In genomic region chr7:28202222-28202621, GRCh38 we compare ENCODE assay signal across 19 cellular contexts.
"Had no signal": no experiment of that assay in that cellular context is flagged by ENCODE, and none has a peak within 500 bp of the region (broad histone marks: within the 10 kb centered on the region; RNA-seq: fewer than 3 reads in every experiment).

No MANE protein-coding gene starts in this region.

- DNase-seq: heart left ventricle; hypothalamus; islet precursor cell; left ventricle myocardium inferior; midbrain; mucosa of descending colon; naive thymus-derived CD8-positive, alpha-beta T cell; ovary; right lobe of liver; stimulated activated CD4-positive, alpha-beta T cell treated with anti-CD3 and anti-CD28 coated beads, Interleukin-1b, Interleukin-23, amount 100 ng/mL, for 48 hours; stimulated activated CD4-positive, alpha-beta T cell treated with anti-CD3 and anti-CD28 coated beads, Interleukin-2, amount 100 ng/mL, for 48 hours; stimulated activated CD4-positive, alpha-beta T cell treated with anti-CD3 and anti-CD28 coated beads, Interleukin-4, amount 100 ng/mL, for 4 hours; stimulated activated CD8-positive, alpha-beta memory T cell treated with anti-CD3 and anti-CD28 coated beads, Interleukin-4, amount 100 ng/mL, for 48 hours; tibial artery; trophoblast cell; upper lobe of right lung had no signal

- ATAC-seq: heart left ventricle; mucosa of descending colon; naive thymus-derived CD8-positive, alpha-beta T cell; right lobe of liver; stimulated activated memory B cell treated with anti-CD40 and anti-IgM and Interleukin-4, amounts not matched to agents 10 μg/mL and 1 μg/mL and 100 μg/mL, for 72 hours; upper lobe of right lung had no signal

- H3K27me3 Mint-ChIP-seq: stimulated activated memory B cell treated with anti-CD40 and anti-IgM and Interleukin-4, amounts not matched to agents 10 μg/mL and 1 μg/mL and 100 μg/mL, for 72 hours had no signal

- H3K27ac Mint-ChIP-seq: naive thymus-derived CD8-positive, alpha-beta T cell; progenitor cell of endocrine pancreas; stimulated activated memory B cell treated with anti-CD40 and anti-IgM and Interleukin-4, amounts not matched to agents 10 μg/mL and 1 μg/mL and 100 μg/mL, for 72 hours; stimulated activated naive CD8-positive, alpha-beta T cell treated with anti-CD3 and anti-CD28 coated beads, Interleukin-15, Interleukin-2, amounts not matched to agents 100 ng/mL and 50 ng/mL, for 24 hours had no signal

- H3K4me3 Mint-ChIP-seq: naive thymus-derived CD8-positive, alpha-beta T cell; stimulated activated memory B cell treated with anti-CD40 and anti-IgM and Interleukin-4, amounts not matched to agents 10 μg/mL and 1 μg/mL and 100 μg/mL, for 72 hours; stimulated activated naive CD8-positive, alpha-beta T cell treated with anti-CD3 and anti-CD28 coated beads, Interleukin-15, Interleukin-2, amounts not matched to agents 100 ng/mL and 50 ng/mL, for 24 hours had no signal
